ENCODE assay signal across 12 cellular contexts in genomic region chr7:136869991-136870798, GRCh38. TPM values are rescaled to one million over a fixed set of nuclear protein-coding genes. Genes with fewer than 3 reads are reported as not detected.
DNase-seq lines count a peak whose midpoint lies in the region; ATAC-seq and TF ChIP-seq lines count a peak whose summit lies in the region.
"Had no signal": no experiment of that assay in that cellular context is flagged by ENCODE, and none has a peak within 500 bp of the region (broad histone marks: within the 10 kb centered on the region; RNA-seq: fewer than 3 reads in every experiment).

No MANE protein-coding gene starts in this region.

- H3K36me3 ChIP-seq in BJ (ENCODE audit: control insufficient read depth, insufficient read depth, low read length) = no peaks in the 10 kb centered on the region
- no peaks in the 10 kb centered on the region for H3K36me3 ChIP-seq in neuron (ENCODE audit: insufficient read depth, low read length)
- H3K36me3 ChIP-seq in Caco-2 (ENCODE audit: control insufficient read depth, insufficient read depth, low read length) = no peaks in the 10 kb centered on the region

- no peaks in the 10 kb centered on the region for H3K9me3 Mint-ChIP-seq in activated CD4-positive, alpha-beta memory T cell treated with anti-CD3 and anti-CD28 coated beads for 36 hours
- H3K9me3 Mint-ChIP-seq in Caco-2 (ENCODE audit: unreplicated experiment) = no peaks in the 10 kb centered on the region
- H3K9me3 Mint-ChIP-seq: activated CD4-positive, alpha-beta T cell treated with anti-CD3 and anti-CD28 coated beads, Interleukin-2, amount 10 ng/mL, durations not matched to agents 24 days and 14 days had no signal

- H3K4me1 Mint-ChIP-seq in activated CD4-positive, alpha-beta memory T cell treated with anti-CD3 and anti-CD28 coated beads for 36 hours (ENCODE audit: low read depth) = no peaks in the 10 kb centered on the region
- no peaks in the 10 kb centered on the region for H3K4me1 Mint-ChIP-seq in Caco-2 (ENCODE audit: low read depth, unreplicated experiment)
- H3K4me1 Mint-ChIP-seq: activated CD4-positive, alpha-beta T cell treated with anti-CD3 and anti-CD28 coated beads, Interleukin-2, amount 10 ng/mL, durations not matched to agents 24 days and 14 days; naive B cell had no signal

- BruUV-seq in Caco-2 (replicated peaks; lab: Mats Ljungman, UMichigan) = no TSS peak

- H3K4me1 ChIP-seq in neuron (ENCODE audit: insufficient read depth, low read length) (peaks cover 34% of the 10 kb centered on the region), Caco-2 (no peaks in the 10 kb centered on the region)

- H3K27me3 Mint-ChIP-seq in activated CD4-positive, alpha-beta memory T cell treated with anti-CD3 and anti-CD28 coated beads for 36 hours = peaks cover 20% of the 10 kb centered on the region
- no peaks in the 10 kb centered on the region for H3K27me3 Mint-ChIP-seq in Caco-2 (ENCODE audit: insufficient read depth, unreplicated experiment)

- no peak for ATAC-seq in HG03354 (IDR thresholded peaks at IDR 0.05; ENCODE audit: poor library complexity, severe bottlenecking, unreplicated experiment)

- H3K4me3 ChIP-seq in BJ (ENCODE audit: low read depth, low read length) (peak overlapping the region; percentile 71), neuron (ENCODE audit: low read length) (peak overlapping the region; percentile 14), Caco-2 (ENCODE audit: low read depth, low read length) (no peak overlapping the region)

- intact Hi-C loops in activated CD4-positive, alpha-beta memory T cell treated with anti-CD3 and anti-CD28 coated beads for 36 hours (cut with micrococcal nuclease) = no loop called here
- intact Hi-C loops in Caco-2 (cut with micrococcal nuclease; ENCODE audit: unreplicated experiment) = no loop called here

- H3K9me3 ChIP-seq in neuron (ENCODE audit: low read length) (no peaks in the 10 kb centered on the region), Caco-2 (no peaks in the 10 kb centered on the region)

- H3K27me3 ChIP-seq in BJ (ENCODE audit: control insufficient read depth, insufficient read depth, low read length) (no peaks in the 10 kb centered on the region), neuron (ENCODE audit: insufficient read depth, low read length) (peaks cover 73% of the 10 kb centered on the region), Caco-2 (replicated peaks; ENCODE audit: control insufficient read depth, insufficient read depth, low read length) (no peaks in the 10 kb centered on the region)

- CTCF ChIA-PET in BJ (lab: Yijun Ruan, JAX) (interaction anchor here (0.8 to 1.6 kb wide), 2 partner anchors 12 to 299 kb away, joined by 4 to 5 read pairs; no protein-coding TSS in a partner anchor), Caco-2 (lab: Charles Lee) (interaction anchor here (0.6 kb wide), 1 partner anchor 1030 kb away, joined by 7 read pairs; no protein-coding TSS in a partner anchor)
- CTCF ChIA-PET in activated CD4-positive, alpha-beta memory T cell treated with anti-CD3 and anti-CD28 coated beads for 36 hours (lab: Charles Lee) = no interaction called here

- TF ChIP-seq CTCF in BJ (IDR thresholded peaks at IDR 0.05; ENCODE audit: insufficient read depth, low read depth, low read length) (no peak), Caco-2 (IDR thresholded peaks at IDR 0.05; ENCODE audit: insufficient read depth in 1 of 2, low read depth in 1 of 2, low read length in 1 of 2, severe bottlenecking in 1 of 2, unreplicated experiment in 1 of 2) (no peak)

- H3K36me3 Mint-ChIP-seq in activated CD4-positive, alpha-beta memory T cell treated with anti-CD3 and anti-CD28 coated beads for 36 hours = no peaks in the 10 kb centered on the region
- no peaks in the 10 kb centered on the region for H3K36me3 Mint-ChIP-seq in Caco-2 (ENCODE audit: insufficient read depth, unreplicated experiment)

- no peak overlapping the region for H3K27ac Mint-ChIP-seq in activated CD4-positive, alpha-beta memory T cell treated with anti-CD3 and anti-CD28 coated beads for 36 hours
- H3K27ac Mint-ChIP-seq in Caco-2 (ENCODE audit: unreplicated experiment) = no peak overlapping the region
- H3K27ac Mint-ChIP-seq: activated CD4-positive, alpha-beta T cell treated with anti-CD3 and anti-CD28 coated beads, Interleukin-2, amount 10 ng/mL, durations not matched to agents 24 days and 14 days; naive B cell had no signal

- POLR2A ChIA-PET in BJ (lab: Charles Lee) = no interaction called here
- POLR2A ChIA-PET in activated CD4-positive, alpha-beta memory T cell treated with anti-CD3 and anti-CD28 coated beads for 36 hours (lab: Charles Lee) = no interaction called here
- POLR2A ChIA-PET in Caco-2 (lab: Charles Lee) = no interaction called here

- DNase-seq in BJ (ENCODE audit: low read depth) (no peak), RPMI7951 (ENCODE audit: low read depth) (peak; percentile 21), glomerular visceral epithelial cell (ENCODE audit: extremely low spot score) (peak; percentile 22), amniotic stem cell (lab: John Stamatoyannopoulos, UW) (no peak), Caco-2 (no peak)
- DNase-seq in activated CD4-positive, alpha-beta memory T cell treated with anti-CD3 and anti-CD28 coated beads for 36 hours = no peak
- DNase-seq: activated CD4-positive, alpha-beta T cell treated with anti-CD3 and anti-CD28 coated beads, Interleukin-2, amount 10 ng/mL, durations not matched to agents 24 days and 14 days; central memory CD4-positive, alpha-beta T cell; DMS79; naive B cell had no signal

- H3K4me3 Mint-ChIP-seq in activated CD4-positive, alpha-beta memory T cell treated with anti-CD3 and anti-CD28 coated beads for 36 hours = no peak overlapping the region
- no peak overlapping the region for H3K4me3 Mint-ChIP-seq in Caco-2 (ENCODE audit: unreplicated experiment)
- H3K4me3 Mint-ChIP-seq: activated CD4-positive, alpha-beta T cell treated with anti-CD3 and anti-CD28 coated beads, Interleukin-2, amount 10 ng/mL, durations not matched to agents 24 days and 14 days had no signal

- peak overlapping the region; percentile 51 for H2AFZ ChIP-seq in neuron (ENCODE audit: low read depth, low read length)

RNA-seq across cellular contexts. Expression of gene CHRM2, which starts 1.7 kb away (rescaled TPM):
- 27.0 and 30.1 TPM in 2 replicates for polyA plus RNA-seq in BJ (2011; rRNA removed)
- polyA minus RNA-seq in BJ (2011; rRNA and poly(A)+ RNA removed) = 37.1 and 38.7 TPM in 2 replicates
- 0.84 and 0.88 TPM in 2 replicates for total RNA-seq in RPMI7951 (2014; rRNA removed; shearing (Covaris generic))
- total RNA-seq in activated CD4-positive, alpha-beta memory T cell treated with anti-CD3 and anti-CD28 coated beads for 36 hours = not detected
- not detected in 2 replicates for total RNA-seq in Caco-2 (2022)
- total RNA-seq: activated CD4-positive, alpha-beta T cell treated with anti-CD3 and anti-CD28 coated beads, Interleukin-2, amount 10 ng/mL, durations not matched to agents 24 days and 14 days had no signal

Comparison
In these comparisons a context has a peak if more than half of its experiments do, and no peak if none do; other contexts are left out.
1. DNase-seq: peak in RPMI7951 (single experiment) and glomerular visceral epithelial cell (single experiment); none in BJ (single experiment), amniotic stem cell (single experiment), activated CD4-positive, alpha-beta memory T cell treated with anti-CD3 and anti-CD28 coated beads for 36 hours (single experiment) and Caco-2 (0 of 2).